ENCODE assay signal across 22 cellular contexts in the genomic region with DNA sequence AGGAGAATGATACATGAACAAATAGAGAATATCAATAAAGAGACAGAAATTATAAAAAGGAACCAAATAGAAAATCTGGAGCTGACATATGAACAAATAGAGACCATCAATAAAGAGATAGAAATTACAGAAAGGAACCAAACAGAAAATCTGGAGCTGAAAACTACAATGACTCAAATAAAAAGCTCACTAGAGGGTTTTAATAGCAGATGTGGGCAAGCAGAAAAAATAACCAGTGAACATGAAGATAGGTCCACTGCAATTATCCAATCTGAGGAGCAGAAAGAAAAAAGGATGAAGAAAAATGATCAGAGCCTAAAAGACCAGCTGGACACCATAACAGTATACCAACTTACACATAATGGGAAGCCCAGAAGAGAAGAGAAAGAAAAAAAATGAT.
"Had no signal": no experiment of that assay in that cellular context is flagged by ENCODE, and none has a peak within 500 bp of the region (broad histone marks: within the 10 kb centered on the region; RNA-seq: fewer than 3 reads in every experiment).

No MANE protein-coding gene starts in this region.

- ATAC-seq: Panc1, PC-3 had no signal

- H3K27me3 Mint-ChIP-seq: IgD-negative memory B cell had no signal

- DNase-seq: Karpas-422, KG1, MM.1S, NCI-H1092 treated with DMSO at 0.1 percent for 48 hours, NCI-H1436, NCI-H187, NCI-H2029, NCI-H2081 treated with DMSO at 0.1 percent for 48 hours, NCI-H2171, NCI-H226, NCI-H446, NCI-H510A, NCI-H524 treated with DMSO at 0.1 percent for 48 hours, NCI-H69, NCI-H774, PC-3, SHP77, SK-N-SH, T-helper 1 cell had no signal

- H3K27ac Mint-ChIP-seq: IgD-negative memory B cell had no signal

- H3K9ac ChIP-seq: SK-N-SH had no signal

- H3K4me2 ChIP-seq: SK-N-SH had no signal

- H3K27ac ChIP-seq: RWPE1 had no signal
